ENCODE assay signal across 8 cellular contexts in the genomic region with DNA sequence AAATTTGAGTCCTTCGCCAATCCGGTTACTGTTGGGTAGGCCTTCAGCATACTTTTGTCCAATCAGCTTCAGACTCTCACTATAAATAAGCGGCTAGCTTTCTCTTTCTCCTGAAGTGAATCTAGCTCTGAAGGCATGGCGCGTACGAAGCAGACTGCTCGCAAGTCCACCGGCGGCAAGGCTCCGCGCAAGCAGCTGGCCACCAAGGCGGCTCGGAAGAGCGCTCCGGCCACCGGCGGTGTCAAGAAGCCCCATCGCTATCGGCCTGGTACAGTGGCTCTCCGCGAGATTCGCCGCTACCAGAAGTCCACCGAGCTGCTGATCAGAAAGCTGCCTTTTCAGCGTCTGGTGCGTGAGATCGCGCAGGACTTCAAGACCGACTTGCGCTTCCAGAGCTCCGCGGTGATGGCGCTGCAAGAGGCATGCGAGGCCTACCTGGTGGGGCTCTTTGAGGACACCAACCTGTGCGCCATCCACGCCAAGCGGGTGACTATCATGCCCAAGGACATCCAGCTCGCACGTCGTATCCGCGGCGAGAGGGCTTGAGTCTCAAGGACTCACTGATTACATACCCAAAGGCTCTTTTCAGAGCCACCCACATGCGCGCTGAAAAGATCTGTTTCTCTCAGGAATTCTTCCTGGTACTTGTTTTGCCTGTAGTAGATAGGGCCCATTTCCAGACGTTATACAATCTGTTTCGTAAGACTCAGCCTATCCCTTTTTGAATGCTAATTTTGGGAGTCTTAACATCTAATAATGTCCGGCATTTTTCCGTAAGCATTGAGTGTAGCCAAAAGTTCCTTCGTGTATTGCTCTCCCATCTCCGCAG.
DNase-seq lines count a peak whose midpoint lies in the region; ATAC-seq and TF ChIP-seq lines count a peak whose summit lies in the region.

No MANE protein-coding gene starts in this region.

- peak overlapping the region; percentile 95 for H3K4me3 Mint-ChIP-seq in CD4-positive, alpha-beta T cell
- peak overlapping the region; percentile 93 for H3K4me3 Mint-ChIP-seq in endothelial cell (ENCODE audit: unreplicated experiment)
- H3K4me3 Mint-ChIP-seq in stimulated activated effector memory CD8-positive, alpha-beta T cell treated with anti-CD3 and anti-CD28 coated beads, Interleukin-12 subunit alpha, Interleukin-12 subunit beta, amount 100 ng/mL, for 72 hours: peak overlapping the region; percentile 90

- peaks cover 11% of the 10 kb centered on the region for H3K4me1 ChIP-seq in mesodermal cell (ENCODE audit: control insufficient read depth, insufficient read depth, low read length, poor library complexity, severe bottlenecking)

- H3K4me3 ChIP-seq in mesodermal cell (ENCODE audit: extremely low read depth, insufficient read depth, low read length, poor library complexity, severe bottlenecking): peak overlapping the region; percentile 56

- intact Hi-C loops in CD4-positive, alpha-beta T cell (cut with DNase I, micrococcal nuclease): loop anchor here (1.0 to 10.0 kb wide), 10 partner anchors 15 to 1783 kb away; a partner anchor contains a TSS

- H3K36me3 Mint-ChIP-seq in CD4-positive, alpha-beta T cell (ENCODE audit: low read depth): peaks cover 32% of the 10 kb centered on the region
- H3K36me3 Mint-ChIP-seq in endothelial cell (ENCODE audit: low read depth, unreplicated experiment): no peaks in the 10 kb centered on the region
- H3K36me3 Mint-ChIP-seq in stimulated activated effector memory CD8-positive, alpha-beta T cell treated with anti-CD3 and anti-CD28 coated beads, Interleukin-12 subunit alpha, Interleukin-12 subunit beta, amount 100 ng/mL, for 72 hours: peaks cover 47% of the 10 kb centered on the region

- ATAC-seq in CD4-positive, alpha-beta T cell (ENCODE audit: poor library complexity): peak; percentile 61
- ATAC-seq in GM19455 (IDR thresholded peaks at IDR 0.05; ENCODE audit: unreplicated experiment): peak; percentile 36
- peak; percentile 64 for ATAC-seq in stimulated activated effector memory CD8-positive, alpha-beta T cell treated with anti-CD3 and anti-CD28 coated beads, Interleukin-12 subunit alpha, Interleukin-12 subunit beta, amount 100 ng/mL, for 72 hours

- TF ChIP-seq CTCF in CD4-positive, alpha-beta T cell (IDR thresholded peaks at IDR 0.05): no peak
- no peak for TF ChIP-seq CTCF in endothelial cell (IDR thresholded peaks at IDR 0.05; ENCODE audit: unreplicated experiment)

- 1% methylated on average over 46 to 47 of the region's 51 CpGs for WGBS in mesodermal cell (ENCODE audit: insufficient coverage in 2 of 2), 2 experiments

- H3K36me3 ChIP-seq in mesodermal cell (ENCODE audit: control insufficient read depth, insufficient read depth, low read length): no peaks in the 10 kb centered on the region

- CTCF ChIA-PET in CD4-positive, alpha-beta T cell (lab: Charles Lee): interaction anchor here (0.6 to 5.1 kb wide), 15 partner anchors 9 to 1707 kb away, joined by 3 to 38 read pairs (median 6); a partner anchor contains a TSS

- H3K27ac Mint-ChIP-seq in CD4-positive, alpha-beta T cell: peak overlapping the region; percentile 96
- peak overlapping the region; percentile 78 for H3K27ac Mint-ChIP-seq in endothelial cell (ENCODE audit: unreplicated experiment)
- H3K27ac Mint-ChIP-seq in stimulated activated effector memory CD8-positive, alpha-beta T cell treated with anti-CD3 and anti-CD28 coated beads, Interleukin-12 subunit alpha, Interleukin-12 subunit beta, amount 100 ng/mL, for 72 hours: peak overlapping the region; percentile 92

- H3K27me3 Mint-ChIP-seq in CD4-positive, alpha-beta T cell: no peaks in the 10 kb centered on the region
- peaks cover 11% of the 10 kb centered on the region for H3K27me3 Mint-ChIP-seq in endothelial cell (ENCODE audit: unreplicated experiment)

- H3K27me3 ChIP-seq in CD4-positive, alpha-beta T cell (ENCODE audit: control insufficient read depth, insufficient read depth, low read length): no peaks in the 10 kb centered on the region

- DNase-seq in CD4-positive, alpha-beta T cell: peak; percentile 63 to 77 (median 73)
- peak; percentile 74 for DNase-seq in HPDE6-E6E7 (ENCODE audit: extremely low spot score)
- DNase-seq in NK-92 (lab: John Stamatoyannopoulos, UW; ENCODE audit: unreplicated experiment): peak; percentile 11
- peak; percentile 66 for DNase-seq in activated CD8-positive, alpha-beta memory T cell treated with anti-CD3 and anti-CD28 coated beads, Interleukin-2, amount 50 U/mL, for 4 hours
- peak; percentile 56 for DNase-seq in endothelial cell (ENCODE audit: low spot score)
- peak; percentile 62 to 86 for DNase-seq in stimulated activated effector memory CD8-positive, alpha-beta T cell treated with anti-CD3 and anti-CD28 coated beads, Interleukin-12 subunit alpha, Interleukin-12 subunit beta, amount 100 ng/mL, for 72 hours (ENCODE audit: low spot score in 2 of 2)

- no peaks in the 10 kb centered on the region for H3K9me3 Mint-ChIP-seq in CD4-positive, alpha-beta T cell
- H3K9me3 Mint-ChIP-seq in endothelial cell (ENCODE audit: unreplicated experiment): no peaks in the 10 kb centered on the region
- H3K9me3 Mint-ChIP-seq in stimulated activated effector memory CD8-positive, alpha-beta T cell treated with anti-CD3 and anti-CD28 coated beads, Interleukin-12 subunit alpha, Interleukin-12 subunit beta, amount 100 ng/mL, for 72 hours: no peaks in the 10 kb centered on the region

- POLR2A ChIA-PET in CD4-positive, alpha-beta T cell (lab: Charles Lee): interaction anchor here (0.6 to 10.4 kb wide), 58 partner anchors 11 to 1848 kb away, joined by 3 to 915 read pairs (median 7); partner anchors contain the start of genes TRIM38 and ZNF184

- H3K27ac ChIP-seq in CD4-positive, alpha-beta T cell (ENCODE audit: low read depth, low read length): peak overlapping the region; percentile 81
- peak overlapping the region; percentile 70 for H3K27ac ChIP-seq in mesodermal cell (ENCODE audit: low read depth, low read length, severe bottlenecking)

- H3K4me1 Mint-ChIP-seq in CD4-positive, alpha-beta T cell (ENCODE audit: low read depth): peaks cover 68% of the 10 kb centered on the region
- peaks cover 30% of the 10 kb centered on the region for H3K4me1 Mint-ChIP-seq in endothelial cell (ENCODE audit: unreplicated experiment)
- H3K4me1 Mint-ChIP-seq in stimulated activated effector memory CD8-positive, alpha-beta T cell treated with anti-CD3 and anti-CD28 coated beads, Interleukin-12 subunit alpha, Interleukin-12 subunit beta, amount 100 ng/mL, for 72 hours: peaks cover 50% of the 10 kb centered on the region

- no peaks in the 10 kb centered on the region for H3K9me3 ChIP-seq in CD4-positive, alpha-beta T cell (ENCODE audit: control insufficient read depth, low read length)
- H3K9me3 ChIP-seq in mesodermal cell (ENCODE audit: control insufficient read depth, low read length): no peaks in the 10 kb centered on the region

Comparison
In these comparisons a context has a peak if more than half of its experiments do, and no peak if none do; other contexts are left out.
1. Peak in every context shown above with its lines: DNase-seq, ATAC-seq, H3K4me3 ChIP-seq and H3K27ac ChIP-seq.
2. DNase-seq: peak in every context shown above with its lines; median percentile 74 in HPDE6-E6E7; 74 in stimulated activated effector memory CD8-positive, alpha-beta T cell treated with anti-CD3 and anti-CD28 coated beads, Interleukin-12 subunit alpha, Interleukin-12 subunit beta, amount 100 ng/mL, for 72 hours; 73 in CD4-positive, alpha-beta T cell; 66 in activated CD8-positive, alpha-beta memory T cell treated with anti-CD3 and anti-CD28 coated beads, Interleukin-2, amount 50 U/mL, for 4 hours; 56 in endothelial cell; 11 in NK-92.